Comparison of ENCODE assay signal across 8 cellular contexts in the genomic region with DNA sequence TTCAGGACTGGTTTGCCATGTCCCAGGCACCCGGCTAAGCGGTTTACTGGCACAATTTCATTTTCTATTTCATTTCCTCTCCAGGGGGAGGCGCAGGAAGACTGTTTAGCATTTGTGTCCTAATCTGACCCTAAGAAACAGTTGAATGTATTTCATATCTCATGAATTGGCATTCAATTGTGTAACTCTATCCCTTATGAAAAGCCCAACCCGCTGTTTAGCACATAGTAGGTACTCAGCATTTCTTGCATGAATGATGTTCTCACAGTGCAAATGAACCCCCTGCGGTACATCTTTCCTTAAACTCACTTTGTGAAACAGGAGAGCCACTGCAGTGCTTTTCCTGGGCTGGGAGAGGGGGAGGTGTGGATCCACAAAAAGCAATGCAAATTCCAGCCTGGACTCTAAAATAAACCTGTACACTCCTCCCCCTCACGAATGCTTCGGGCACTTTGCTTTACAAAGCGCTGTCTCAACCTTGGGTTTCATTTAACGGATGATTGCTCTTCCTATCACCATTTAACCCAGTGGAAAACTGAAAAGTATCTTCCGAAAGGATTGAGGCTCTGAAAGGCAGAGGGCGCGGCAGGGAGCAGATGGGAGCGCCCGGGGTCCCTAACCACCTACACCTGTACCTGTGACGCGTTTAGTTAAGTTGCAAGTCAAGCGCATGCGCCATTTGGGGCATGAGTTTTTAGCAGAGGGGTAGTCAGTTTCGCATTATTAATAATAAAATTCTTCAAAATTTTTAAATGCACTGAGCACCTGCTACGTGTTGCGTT. TPM values are rescaled to one million over a fixed set of nuclear protein-coding genes. Genes with fewer than 3 reads are reported as not detected.
DNase-seq lines count a peak whose midpoint lies in the region; ATAC-seq and TF ChIP-seq lines count a peak whose summit lies in the region.

No MANE protein-coding gene starts in this region.

- DNase-seq in HCT116 (ENCODE audit: low read depth, low spot score) (peak; percentile 74), NCI-H460 (ENCODE audit: extremely low read depth, low read depth) (peak; percentile 77), endodermal cell (peak; percentile 81), superior temporal gyrus (ENCODE audit: extremely low spot score) (peak; percentile 95)
- DNase-seq in activated CD4-positive, alpha-beta T cell treated with anti-CD3 and anti-CD28 coated beads, Interleukin-2, amount 10 ng/mL, durations not matched to agents 24 days and 14 days = peak; percentile 90

- intact Hi-C loops in HCT116 (cut with micrococcal nuclease) = loop anchor here (1.0 to 5.0 kb wide), 3 partner anchors 134 to 218 kb away; no protein-coding TSS in a partner anchor
- intact Hi-C loops in activated CD4-positive, alpha-beta T cell treated with anti-CD3 and anti-CD28 coated beads, Interleukin-2, amount 10 ng/mL, durations not matched to agents 24 days and 14 days (cut with micrococcal nuclease) = loop anchor here (2.0 to 5.0 kb wide), 4 partner anchors 80 to 224 kb away; a partner anchor contains a TSS

- peaks cover 38% of the 10 kb centered on the region for H3K36me3 Mint-ChIP-seq in activated CD4-positive, alpha-beta T cell treated with anti-CD3 and anti-CD28 coated beads, Interleukin-2, amount 10 ng/mL, durations not matched to agents 24 days and 14 days (ENCODE audit: low read depth)
- H3K36me3 Mint-ChIP-seq in endodermal cell (ENCODE audit: low read depth) = peaks cover 37% of the 10 kb centered on the region

- H3K9me3 Mint-ChIP-seq in activated CD4-positive, alpha-beta T cell treated with anti-CD3 and anti-CD28 coated beads, Interleukin-2, amount 10 ng/mL, durations not matched to agents 24 days and 14 days = peaks cover 3% of the 10 kb centered on the region
- H3K9me3 Mint-ChIP-seq in endodermal cell = no peaks in the 10 kb centered on the region

- peak overlapping the region; percentile 97 for H3K4me3 ChIP-seq in BLaER1
- H3K4me3 ChIP-seq in HCT116 (replicated peaks in 1 of 2; ENCODE audit: low read depth in 1 of 2, low read length in 2 of 2) = peak overlapping the region; percentile 95
- peak overlapping the region; percentile 93 for H3K4me3 ChIP-seq in endodermal cell (ENCODE audit: low read length)
- H3K4me3 ChIP-seq in mesodermal cell (ENCODE audit: extremely low read depth, insufficient read depth, low read length, poor library complexity, severe bottlenecking) = peak overlapping the region; percentile 21

- H3K4me2 ChIP-seq in BLaER1 = peak overlapping the region; percentile 98
- H3K4me2 ChIP-seq in HCT116 (ENCODE audit: low read length) = peak overlapping the region; percentile 84

- no peaks in the 10 kb centered on the region for H3K27me3 Mint-ChIP-seq in activated CD4-positive, alpha-beta T cell treated with anti-CD3 and anti-CD28 coated beads, Interleukin-2, amount 10 ng/mL, durations not matched to agents 24 days and 14 days
- H3K27me3 Mint-ChIP-seq in endodermal cell (ENCODE audit: insufficient read depth) = no peaks in the 10 kb centered on the region

- H3K36me3 ChIP-seq in BLaER1 (peaks cover 33% of the 10 kb centered on the region), HCT116 (ENCODE audit: control insufficient read depth in 1 of 2, insufficient read depth in 2 of 2, low read length in 2 of 2) (peaks cover 24 to 35% of the 10 kb centered on the region in 2 experiments), endodermal cell (ENCODE audit: control insufficient read depth, insufficient read depth, low read length) (peaks cover 33% of the 10 kb centered on the region), mesodermal cell (ENCODE audit: control insufficient read depth, insufficient read depth, low read length) (peaks cover 34% of the 10 kb centered on the region)

- no peaks in the 10 kb centered on the region for H3K9me3 ChIP-seq in BLaER1
- H3K9me3 ChIP-seq in HCT116 (ENCODE audit: control insufficient read depth in 1 of 2, insufficient read depth in 1 of 2, low read depth in 1 of 2, low read length in 2 of 2) = no peaks in the 10 kb centered on the region
- H3K9me3 ChIP-seq in endodermal cell (ENCODE audit: control insufficient read depth, low read length) = no peaks in the 10 kb centered on the region
- no peaks in the 10 kb centered on the region for H3K9me3 ChIP-seq in mesodermal cell (ENCODE audit: control insufficient read depth, low read length)

- TF ChIP-seq CTCF in HCT116 (IDR thresholded peaks at IDR 0.05 in 2 of 3, conservative IDR thresholded peaks at IDR 0.05 in 1 of 3; ENCODE audit: borderline replicate concordance in 1 of 3, insufficient read depth in 1 of 3, low read depth in 2 of 3, low read length in 2 of 3) (peak; percentile 54 to 88 (median 71); a peak in 5 of 6 replicates), endodermal cell (conservative IDR thresholded peaks at IDR 0.05) (peak; percentile 56)

- POLR2A ChIA-PET in HCT116 (lab: Charles Lee) = interaction anchor here (1.3 to 3.1 kb wide), 10 partner anchors 10 to 485 kb away, joined by 3 to 60 read pairs (median 6); a partner anchor contains a TSS

- H3K4me1 ChIP-seq in BLaER1 (peaks cover 53% of the 10 kb centered on the region), HCT116 (ENCODE audit: control insufficient read depth in 1 of 2, insufficient read depth in 2 of 2, low read length in 2 of 2) (peaks cover 22 to 51% of the 10 kb centered on the region in 2 experiments), endodermal cell (ENCODE audit: control insufficient read depth, insufficient read depth, low read length) (peaks cover 5% of the 10 kb centered on the region), mesodermal cell (ENCODE audit: control insufficient read depth, insufficient read depth, low read length, poor library complexity, severe bottlenecking) (peaks cover 33% of the 10 kb centered on the region)

- H4K20me1 ChIP-seq in BLaER1 = peaks cover 38% of the 10 kb centered on the region
- H4K20me1 ChIP-seq in HCT116 (ENCODE audit: insufficient read depth) = peaks cover 33% of the 10 kb centered on the region; the same call in 1 of the 2 replicates

- peak; percentile 83 for TF ChIP-seq RAD21 in HCT116 (IDR thresholded peaks at IDR 0.05; ENCODE audit: low read depth)

- peak; percentile 57 for TF ChIP-seq POLR2A in HCT116 (IDR thresholded peaks at IDR 0.05; ENCODE audit: borderline replicate concordance, extremely low read depth, insufficient read depth, insufficient read length)

- peak overlapping the region; percentile 93 for H3K27ac Mint-ChIP-seq in activated CD4-positive, alpha-beta T cell treated with anti-CD3 and anti-CD28 coated beads, Interleukin-2, amount 10 ng/mL, durations not matched to agents 24 days and 14 days
- H3K27ac Mint-ChIP-seq in endodermal cell = peak overlapping the region; percentile 80

- H3K27ac ChIP-seq in BLaER1 = peak overlapping the region; percentile 98
- peak overlapping the region; percentile 98 for H3K27ac ChIP-seq in HCT116 (ENCODE audit: low read depth, low read length)
- H3K27ac ChIP-seq in endodermal cell (ENCODE audit: low read depth, low read length) = no peak overlapping the region
- peak overlapping the region; percentile 33 for H3K27ac ChIP-seq in mesodermal cell (ENCODE audit: low read depth, low read length, severe bottlenecking)

- BruUV-seq in HCT116 (replicated peaks; lab: Mats Ljungman, UMichigan) = no TSS peak

- WGBS in endodermal cell (ENCODE audit: insufficient coverage in 1 of 2, insufficient read length in 1 of 2), 2 experiments = 3 to 4% methylated on average over 19 to 21 of the region's 21 CpGs
- WGBS in mesodermal cell (ENCODE audit: insufficient coverage in 2 of 2), 2 experiments = 0 to 3% methylated on average over 7 to 12 of the region's 21 CpGs

- H3K27me3 ChIP-seq in BLaER1 (no peaks in the 10 kb centered on the region), HCT116 (ENCODE audit: insufficient read depth, low read length) (no peaks in the 10 kb centered on the region), endodermal cell (ENCODE audit: control insufficient read depth, insufficient read depth, low read length, poor library complexity, severe bottlenecking) (no peaks in the 10 kb centered on the region)

- ATAC-seq in HCT116 (peak; percentile 53), GM19351 (IDR thresholded peaks at IDR 0.05; ENCODE audit: unreplicated experiment) (no peak)

- CTCF ChIA-PET in HCT116 (lab: Charles Lee) = interaction anchor here (1.0 to 2.1 kb wide), 6 partner anchors 15 to 222 kb away, joined by 3 to 14 read pairs (median 6); a partner anchor contains a TSS

- peak overlapping the region; percentile 94 for H3K4me3 Mint-ChIP-seq in activated CD4-positive, alpha-beta T cell treated with anti-CD3 and anti-CD28 coated beads, Interleukin-2, amount 10 ng/mL, durations not matched to agents 24 days and 14 days
- H3K4me3 Mint-ChIP-seq in endodermal cell = peak overlapping the region; percentile 99

- H3K79me2 ChIP-seq in HCT116 (ENCODE audit: insufficient read depth, low read length) = peaks cover 39% of the 10 kb centered on the region

- peak overlapping the region; percentile 95 for H2AFZ ChIP-seq in HCT116 (ENCODE audit: low read depth, low read length, poor library complexity, severe bottlenecking)

- H3K9ac ChIP-seq in BLaER1 (peak overlapping the region; percentile 100), HCT116 (ENCODE audit: low read length) (peak overlapping the region; percentile 99), endodermal cell (ENCODE audit: extremely low read depth, low read length, poor library complexity, severe bottlenecking) (peak overlapping the region; percentile 13)

- no peaks in the 10 kb centered on the region for H3K9me2 ChIP-seq in HCT116 (ENCODE audit: insufficient read depth)

- H3K4me1 Mint-ChIP-seq in activated CD4-positive, alpha-beta T cell treated with anti-CD3 and anti-CD28 coated beads, Interleukin-2, amount 10 ng/mL, durations not matched to agents 24 days and 14 days = peaks cover 32% of the 10 kb centered on the region
- peaks cover 25% of the 10 kb centered on the region for H3K4me1 Mint-ChIP-seq in endodermal cell

- RAD21 ChIA-PET in HCT116 (lab: Charles Lee; ENCODE audit: low non-redundant PET in 1 of 2, low total read pairs in 2 of 2, uncharacterized antibody in 2 of 2, unreplicated experiment in 2 of 2) = no interaction called here

RNA-seq across cellular contexts. Expression of a gene that starts 1.2 kb away (rescaled TPM):
- total RNA-seq in HCT116 (2021; ENCODE audit: unreplicated experiment) (3,796 TPM), endodermal cell (1,000 to 10,000 TPM; 1,913 to 2,886 TPM)
- polyA plus RNA-seq in HCT116 (2012) = 3,320 and 3,735 TPM in 2 replicates
- 2,185 and 2,326 TPM in 2 replicates for total RNA-seq in NCI-H460 (2014; rRNA removed; shearing (Covaris generic))
- polyA plus RNA-seq in NCI-H460 (2014; cell fraction: nucleus; rRNA removed) = 1,195 and 1,484 TPM in 2 replicates
- 2,394 and 2,438 TPM in 2 replicates for total RNA-seq in activated CD4-positive, alpha-beta T cell treated with anti-CD3 and anti-CD28 coated beads, Interleukin-2, amount 10 ng/mL, durations not matched to agents 24 days and 14 days
- 1,668 TPM for polyA plus RNA-seq in endodermal cell (2013, experiment 1 of 2)
- polyA plus RNA-seq in endodermal cell (2013, experiment 2 of 2) = 1,515 TPM
- 1,893 TPM for polyA plus RNA-seq in mesodermal cell (2013, experiment 1 of 2)
- 1,823 TPM for polyA plus RNA-seq in mesodermal cell (2013, experiment 2 of 2)

RNA-seq across cellular contexts. Expression of a gene that starts 15.6 kb away (rescaled TPM):
- total RNA-seq in HCT116 (2021; ENCODE audit: unreplicated experiment) (54.8 TPM), endodermal cell (100 to 1,000 TPM in 1 of 2 donors, 10 to 100 TPM in 1; 89.9 to 106 TPM)
- polyA plus RNA-seq in HCT116 (2012) = 48.0 and 62.1 TPM in 2 replicates
- total RNA-seq in NCI-H460 (2014; rRNA removed; shearing (Covaris generic)) = 25.7 and 32.5 TPM in 2 replicates
- 66.3 and 71.6 TPM in 2 replicates for polyA plus RNA-seq in NCI-H460 (2014; cell fraction: nucleus; rRNA removed)
- 45.6 and 46.7 TPM in 2 replicates for total RNA-seq in activated CD4-positive, alpha-beta T cell treated with anti-CD3 and anti-CD28 coated beads, Interleukin-2, amount 10 ng/mL, durations not matched to agents 24 days and 14 days
- polyA plus RNA-seq in endodermal cell (2013, experiment 1 of 2) = 64.1 TPM
- 54.5 TPM for polyA plus RNA-seq in endodermal cell (2013, experiment 2 of 2)
- 78.8 TPM for polyA plus RNA-seq in mesodermal cell (2013, experiment 1 of 2)
- polyA plus RNA-seq in mesodermal cell (2013, experiment 2 of 2) = 64.6 TPM

RNA-seq across cellular contexts. Expression of a gene that starts 21.1 kb away (rescaled TPM):
- total RNA-seq in HCT116 (2021; ENCODE audit: unreplicated experiment) (28.4 TPM), endodermal cell (10 to 100 TPM; 57.5 to 58.1 TPM)
- 15.6 and 19.9 TPM in 2 replicates for polyA plus RNA-seq in HCT116 (2012)
- 14.2 and 29.8 TPM in 2 replicates for total RNA-seq in NCI-H460 (2014; rRNA removed; shearing (Covaris generic))
- polyA plus RNA-seq in NCI-H460 (2014; cell fraction: nucleus; rRNA removed) = 13.8 and 15.1 TPM in 2 replicates
- total RNA-seq in activated CD4-positive, alpha-beta T cell treated with anti-CD3 and anti-CD28 coated beads, Interleukin-2, amount 10 ng/mL, durations not matched to agents 24 days and 14 days = 32.2 and 33.2 TPM in 2 replicates
- 35.5 TPM for polyA plus RNA-seq in endodermal cell (2013, experiment 1 of 2)
- 30.9 TPM for polyA plus RNA-seq in endodermal cell (2013, experiment 2 of 2)
- polyA plus RNA-seq in mesodermal cell (2013, experiment 1 of 2) = 37.9 TPM
- polyA plus RNA-seq in mesodermal cell (2013, experiment 2 of 2) = 25.8 TPM

RNA-seq across cellular contexts. Expression of a gene that starts 53.6 kb away (rescaled TPM):
- total RNA-seq in HCT116 (2021; ENCODE audit: unreplicated experiment) = not detected
- not detected in 2 replicates for polyA plus RNA-seq in HCT116 (2012)
- not detected in 2 replicates for total RNA-seq in NCI-H460 (2014; rRNA removed; shearing (Covaris generic))
- polyA plus RNA-seq in NCI-H460 (2014; cell fraction: nucleus; rRNA removed) = not detected in 2 replicates
- total RNA-seq in activated CD4-positive, alpha-beta T cell treated with anti-CD3 and anti-CD28 coated beads, Interleukin-2, amount 10 ng/mL, durations not matched to agents 24 days and 14 days = not detected in 2 replicates
- 10 to 100 TPM; 22.1 to 36.4 TPM for total RNA-seq in endodermal cell
- polyA plus RNA-seq in endodermal cell (2013, experiment 1 of 2) = 8.8 TPM
- polyA plus RNA-seq in endodermal cell (2013, experiment 2 of 2) = 6.7 TPM
- polyA plus RNA-seq in mesodermal cell (2013, experiment 1 of 2) = 0.37 TPM
- polyA plus RNA-seq in mesodermal cell (2013, experiment 2 of 2) = not detected

Comparison
In these comparisons a context has a peak if more than half of its experiments do, and no peak if none do; other contexts are left out.
1. H3K4me3 ChIP-seq: peak in every context shown above with its lines; median percentile 97 in BLaER1; 95 in HCT116; 93 in endodermal cell; 21 in mesodermal cell.
2. H3K9ac ChIP-seq: peak in every context shown above with its lines; median percentile 100 in BLaER1; 99 in HCT116; 13 in endodermal cell.